In genomic region chr10:96452494-96452893, GRCh38 we compare ENCODE assay signal across 22 cellular contexts.
"Had no signal": no experiment of that assay in that cellular context is flagged by ENCODE, and none has a peak within 500 bp of the region (broad histone marks: within the 10 kb centered on the region; RNA-seq: fewer than 3 reads in every experiment).

No MANE protein-coding gene starts in this region.

- H3K4me1 ChIP-seq: prostate gland, uterus had no signal

- H3K27me3 ChIP-seq: heart right ventricle, ovary, tibial nerve, uterus had no signal

- H3K36me3 ChIP-seq: heart right ventricle, left ventricle myocardium inferior, ovary, prostate gland, spleen, tibial nerve, uterus had no signal

- DNase-seq: heart right ventricle; kidney; left ventricle myocardium inferior; mesendoderm; naive thymus-derived CD4-positive, alpha-beta T cell; ovary; retina; right cardiac atrium; spleen; stimulated activated CD4-positive, alpha-beta T cell treated with anti-CD3 and anti-CD28 coated beads, Interleukin-4, amount 100 ng/mL, for 24 hours; stimulated activated naive CD4-positive, alpha-beta T cell treated with Interleukin-2 at 50 U/mL for 16 hours; stimulated activated naive CD8-positive, alpha-beta T cell treated with anti-CD3 and anti-CD28 coated beads, Interleukin-15, amount 100 ng/mL, for 72 hours; substantia nigra; uterus had no signal

- H3K4me3 ChIP-seq: heart right ventricle, hepatocyte, left ventricle myocardium inferior, lung, ovary, prostate gland, skin epidermis, spleen, tibial nerve, uterus had no signal

- H3K9me3 ChIP-seq: heart right ventricle, left ventricle myocardium inferior, ovary, prostate gland, spleen, tibial nerve, uterus had no signal

- ATAC-seq: heart right ventricle; naive thymus-derived CD4-positive, alpha-beta T cell; natural killer cell treated with Interleukin-12 subunit alpha and Interleukin-12 subunit beta and Interleukin-15 and Interleukin-18, amount 100 ng/mL, for 72 hours; right cardiac atrium; sciatic nerve; stimulated activated memory B cell treated with anti-CD40 and anti-IgM and Interleukin-4, amounts not matched to agents 10 μg/mL and 1 μg/mL and 100 μg/mL, for 72 hours; stimulated activated naive CD8-positive, alpha-beta T cell treated with anti-CD3 and anti-CD28 coated beads, Interleukin-15, amount 100 ng/mL, for 72 hours had no signal

- H3K27ac ChIP-seq: heart right ventricle, hepatocyte, left ventricle myocardium inferior, ovary, prostate gland, skin epidermis, spleen, tibial nerve, uterus had no signal
